ENCODE assay signal across 16 cellular contexts in the genomic region with DNA sequence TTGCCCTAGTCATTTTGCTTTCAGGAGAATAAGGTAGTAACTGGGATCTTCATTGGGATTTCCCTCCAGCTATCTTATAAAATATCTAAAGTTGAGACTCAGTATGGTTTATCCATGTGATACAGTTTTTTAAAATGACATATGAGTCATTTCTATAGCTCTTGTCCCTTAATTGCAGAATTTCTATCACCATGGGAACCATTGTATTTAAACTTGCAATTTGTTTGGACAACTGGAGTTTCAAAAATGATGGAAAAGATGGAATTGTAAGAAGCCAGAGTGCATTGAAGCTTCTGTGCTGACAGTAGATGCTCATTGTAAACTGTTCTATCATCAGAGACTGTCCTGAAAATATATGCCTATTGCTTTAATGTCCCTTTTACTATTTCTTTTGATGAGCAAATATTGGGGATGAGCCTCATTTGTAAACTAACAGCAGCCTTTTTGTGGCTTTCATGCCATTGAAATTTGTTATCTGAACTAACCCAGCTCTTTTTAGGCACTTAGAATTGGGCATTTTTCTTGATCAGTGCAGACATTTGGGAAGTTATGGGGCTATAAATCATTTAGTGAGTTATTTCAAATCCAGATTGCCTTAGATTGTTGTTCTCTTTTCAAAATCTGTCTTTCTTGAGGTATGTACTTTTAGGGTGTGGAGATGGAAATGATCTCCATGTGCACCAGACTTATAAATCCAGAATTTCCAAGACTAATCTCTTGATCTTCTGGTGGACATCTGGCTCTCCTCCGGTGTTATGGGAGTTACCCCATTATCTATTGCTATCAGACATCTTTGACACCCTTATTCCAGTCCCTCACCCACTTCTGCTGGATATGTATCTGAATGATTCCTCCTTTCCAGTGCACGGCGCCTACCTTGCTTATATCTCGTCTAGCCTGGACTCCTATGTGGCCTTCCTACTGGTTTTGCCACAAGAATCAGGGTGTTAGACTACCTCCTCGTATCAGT.
A peak's percentile ranks its signal among the peaks of the same experiment; 100 is the strongest.
DNase-seq lines count a peak whose midpoint lies in the region; ATAC-seq and TF ChIP-seq lines count a peak whose summit lies in the region.
"Had no signal": no experiment of that assay in that cellular context is flagged by ENCODE, and none has a peak within 500 bp of the region (broad histone marks: within the 10 kb centered on the region; RNA-seq: fewer than 3 reads in every experiment).

No MANE protein-coding gene starts in this region.

- H3K4me1 Mint-ChIP-seq in HFFc6 (ENCODE audit: low read depth) (peaks cover 77% of the 10 kb centered on the region), glutamatergic neuron (ENCODE audit: low read depth, unreplicated experiment) (peaks cover 51% of the 10 kb centered on the region)

- no peak for TF ChIP-seq CTCF in HFFc6 (IDR thresholded peaks at IDR 0.05)
- TF ChIP-seq CTCF in WERI-Rb-1 (IDR thresholded peaks at IDR 0.05; ENCODE audit: low read depth, low read length): no peak
- no peak for TF ChIP-seq CTCF in glutamatergic neuron (IDR thresholded peaks at IDR 0.05; ENCODE audit: partially characterized antibody, unreplicated experiment)

- no peak overlapping the region for H3K4me3 ChIP-seq in WERI-Rb-1 (ENCODE audit: low read depth, low read length)

- H3K36me3 Mint-ChIP-seq in HFFc6 (ENCODE audit: low read depth) (peaks cover 16% of the 10 kb centered on the region; the same call in 1 of the 2 replicates), glutamatergic neuron (ENCODE audit: unreplicated experiment) (no peaks in the 10 kb centered on the region)

- H3K27me3 Mint-ChIP-seq in HFFc6 (ENCODE audit: insufficient read depth) (peaks cover 3% of the 10 kb centered on the region), glutamatergic neuron (ENCODE audit: unreplicated experiment) (peaks cover 6% of the 10 kb centered on the region)

- no peaks in the 10 kb centered on the region; the same call in 1 of the 2 replicates for H3K36me3 ChIP-seq in WERI-Rb-1
- H3K36me3 ChIP-seq: BE2C had no signal

- no peaks in the 10 kb centered on the region for H3K27me3 ChIP-seq in WERI-Rb-1 (ENCODE audit: insufficient read depth, low read depth, severe bottlenecking)
- H3K27me3 ChIP-seq: BE2C had no signal

- DNase-seq in HFFc6: peak; percentile 20
- DNase-seq in NCI-H1930 (lab: John Stamatoyannopoulos, UW): peak; percentile 12 to 25
- no peak for DNase-seq in WERI-Rb-1
- no peak for DNase-seq in glutamatergic neuron
- no peak for DNase-seq in DMS 273 treated with DMSO at 0.1 percent for 48 hours (lab: John Stamatoyannopoulos, UW)
- DNase-seq: BE2C; CD8-positive, alpha-beta T cell; EL; HCEC 1CT; IMR-90; NCI-H1048; NCI-H1694 treated with DMSO at 0.1 percent for 48 hours; NCI-H748 treated with DMSO at 0.1 percent for 48 hours; SHP77 treated with DMSO at 0.1 percent for 48 hours had no signal

- peak overlapping the region; percentile 24; the same call in 1 of the 2 replicates for H3K27ac ChIP-seq in WERI-Rb-1

- no peak for ATAC-seq in GM19351 (IDR thresholded peaks at IDR 0.05; ENCODE audit: unreplicated experiment)
- no peak for ATAC-seq in HG03280 (IDR thresholded peaks at IDR 0.05; ENCODE audit: unreplicated experiment)
- ATAC-seq: CD8-positive, alpha-beta T cell had no signal

- H3K9me3 ChIP-seq in WERI-Rb-1 (ENCODE audit: severe bottlenecking): no peaks in the 10 kb centered on the region
- H3K9me3 ChIP-seq: BE2C had no signal

- H3K27ac Mint-ChIP-seq in HFFc6: peak overlapping the region; percentile 55
- H3K27ac Mint-ChIP-seq in glutamatergic neuron (ENCODE audit: unreplicated experiment): no peak overlapping the region
- H3K27ac Mint-ChIP-seq: CD8-positive, alpha-beta T cell had no signal

- H3K4me3 Mint-ChIP-seq in HFFc6 (no peak overlapping the region), glutamatergic neuron (ENCODE audit: unreplicated experiment) (peak overlapping the region; percentile 2)
- H3K4me3 Mint-ChIP-seq: CD8-positive, alpha-beta T cell had no signal

- H3K9me3 Mint-ChIP-seq in HFFc6 (no peaks in the 10 kb centered on the region), glutamatergic neuron (ENCODE audit: unreplicated experiment) (peaks cover 6% of the 10 kb centered on the region)
- H3K9me3 Mint-ChIP-seq: CD8-positive, alpha-beta T cell had no signal

Comparison
In these comparisons a context has a peak if more than half of its experiments do, and no peak if none do; other contexts are left out.
1. DNase-seq: peak in HFFc6 (single experiment) and NCI-H1930 (2 of 2); none in WERI-Rb-1 (single experiment), glutamatergic neuron (single experiment) and DMS 273 treated with DMSO at 0.1 percent for 48 hours (single experiment).